8 cellular contexts compared by ENCODE assay signal in genomic region chr6:32895006-32895345, GRCh38. TPM values are rescaled to one million over a fixed set of nuclear protein-coding genes. Genes with fewer than 3 reads are reported as not detected.
DNase-seq lines count a peak whose midpoint lies in the region; ATAC-seq, FAIRE-seq and TF ChIP-seq lines count a peak whose summit lies in the region.

No MANE protein-coding gene starts in this region.

- H3K4me3 ChIP-seq in choroid plexus epithelial cell (ENCODE audit: low read depth, low read length) (peak overlapping the region; percentile 86), mucosa of descending colon (peak overlapping the region; percentile 58)

- ATAC-seq in HG03565 (IDR thresholded peaks at IDR 0.05; ENCODE audit: unreplicated experiment), result peak; percentile 4
- ATAC-seq in mucosa of descending colon, result peak; percentile 45
- no peak for ATAC-seq in HG02588 (IDR thresholded peaks at IDR 0.05; ENCODE audit: unreplicated experiment)

- DNase-seq in GM12891 (ENCODE audit: insufficient read length, low spot score) (no peak), choroid plexus epithelial cell (ENCODE audit: low read depth) (no peak), mucosa of descending colon (no peak), NCI-H2171 treated with DMSO at 0.1 percent for 48 hours (lab: John Stamatoyannopoulos, UW) (no peak), activated gamma-delta T cell treated with Interleukin-2 at 50 U/mL for 16 hours (no peak)
- no peak for DNase-seq in stimulated activated CD4-positive, alpha-beta T cell treated with anti-CD3 and anti-CD28 coated beads, Interleukin-12 subunit alpha, Interleukin-12 subunit beta, amount 100 ng/mL, for 4 hours

- intact Hi-C loops in mucosa of descending colon (cut with DNase I, micrococcal nuclease), result no loop called here

- no peak for TF ChIP-seq CTCF in choroid plexus epithelial cell (conservative IDR thresholded peaks at IDR 0.05; ENCODE audit: low read depth, low read length)
- TF ChIP-seq CTCF in mucosa of descending colon (IDR thresholded peaks at IDR 0.05), result no peak

- peaks cover 4% of the 10 kb centered on the region for H3K4me1 ChIP-seq in mucosa of descending colon (ENCODE audit: low read depth)

- no peak for TF ChIP-seq POLR2A in GM12891 (IDR thresholded peaks at IDR 0.05; ENCODE audit: low read depth, low read length)

- no peaks in the 10 kb centered on the region for H3K9me3 ChIP-seq in mucosa of descending colon

- no peaks in the 10 kb centered on the region for H3K36me3 ChIP-seq in mucosa of descending colon (ENCODE audit: low read depth)

- peak; percentile 9 for FAIRE-seq in GM12891 (lab: Jason Lieb, UNC)

TF ChIP-seq in GM12891, 5 proteins besides CTCF, POLR2A, EP300 and RAD21:
- TF ChIP-seq POLR2AphosphoS5 (IDR thresholded peaks at IDR 0.05; ENCODE audit: low read depth, low read length) (no peak), SPI1 (IDR thresholded peaks at IDR 0.05; ENCODE audit: low read depth, low read length) (no peak), TAF1 (IDR thresholded peaks at IDR 0.05; ENCODE audit: low read depth, low read length) (no peak), POU2F2 (IDR thresholded peaks at IDR 0.05; ENCODE audit: low read depth, low read length) (no peak), PAX5 (IDR thresholded peaks at IDR 0.05; ENCODE audit: insufficient read depth, low read length, severe bottlenecking) (no peak)
TF ChIP-seq in GM12891: peak in this region for 0.

RNA-seq across cellular contexts. Expression of gene PSMB9, which starts 41.0 kb away (rescaled TPM):
- polyA plus RNA-seq in GM12891 (2012; ENCODE audit: low read depth, missing spikeins), result 292 TPM
- 100 to 1,000 TPM in 1 of 3 donors, 10 to 100 TPM in 2; 37.4 to 108 (median 39.0) TPM for total RNA-seq in mucosa of descending colon

RNA-seq across cellular contexts. Expression of gene TAP1, which starts 41.5 kb away (rescaled TPM):
- 128 TPM for polyA plus RNA-seq in GM12891 (2012; ENCODE audit: low read depth, missing spikeins)
- 100 to 1,000 TPM in 1 of 3 donors, 10 to 100 TPM in 2; 69.5 to 131 (median 91.3) TPM for total RNA-seq in mucosa of descending colon

RNA-seq across cellular contexts. Expression of gene HLA-DMB, which starts 45.9 kb away (rescaled TPM):
- 358 TPM for polyA plus RNA-seq in GM12891 (2012; ENCODE audit: low read depth, missing spikeins)
- total RNA-seq in mucosa of descending colon, result 10 to 100 TPM; 10.8 to 27.1 (median 22.8) TPM

RNA-seq across cellular contexts. Expression of gene PSMB8, which starts 51.1 kb away (rescaled TPM):
- polyA plus RNA-seq in GM12891 (2012; ENCODE audit: low read depth, missing spikeins), result 241 TPM
- total RNA-seq in mucosa of descending colon, result 100 to 1,000 TPM in 2 of 3 donors, 10 to 100 TPM in 1; 94.7 to 199 (median 117) TPM

RNA-seq across cellular contexts. Expression of gene TAP2, which starts 56.4 kb away (rescaled TPM):
- polyA plus RNA-seq in GM12891 (2012; ENCODE audit: low read depth, missing spikeins), result 43.1 TPM
- 100 to 1,000 TPM in 1 of 3 donors, 10 to 100 TPM in 2; 47.4 to 179 (median 52.7) TPM for total RNA-seq in mucosa of descending colon
